Comparison of ENCODE assay signal across 1 cellular context in genomic region chr6:112502348-112503130, GRCh38.
TF ChIP-seq lines count a peak whose summit lies in the region.

No MANE protein-coding gene starts in this region.

TF ChIP-seq in WTC11, 78 proteins besides CTCF, POLR2A, EP300 and RAD21 (continued from another document):
- TF ChIP-seq PRDM15 (CRISPR knock-in tag; IDR thresholded peaks at IDR 0.05) (no peak), SP1 (CRISPR knock-in tag; conservative IDR thresholded peaks at IDR 0.05) (no peak), EMX1 (CRISPR knock-in tag; IDR thresholded peaks at IDR 0.05) (no peak), ZNF671 (CRISPR knock-in tag; IDR thresholded peaks at IDR 0.05) (no peak), OVOL2 (CRISPR knock-in tag; IDR thresholded peaks at IDR 0.05; ENCODE audit: borderline replicate concordance) (no peak), AFF4 (CRISPR knock-in tag; IDR thresholded peaks at IDR 0.05; ENCODE audit: borderline replicate concordance) (no peak)
